In genomic region chr10:130471486-130471885, GRCh38 we compare ENCODE assay signal across 13 cellular contexts.
A peak's percentile ranks its signal among the peaks of the same experiment; 100 is the strongest.
DNase-seq lines count a peak whose midpoint lies in the region; ATAC-seq and TF ChIP-seq lines count a peak whose summit lies in the region.
"Had no signal": no experiment of that assay in that cellular context is flagged by ENCODE, and none has a peak within 500 bp of the region (broad histone marks: within the 10 kb centered on the region; RNA-seq: fewer than 3 reads in every experiment).

No MANE protein-coding gene starts in this region.

- intact Hi-C loops in posterior vena cava (cut with DNase I) = no loop called here
- intact Hi-C loops in upper lobe of right lung (cut with DNase I) = no loop called here

- TF ChIP-seq CTCF in coronary artery (IDR thresholded peaks at IDR 0.05) (no peak), upper lobe of right lung (IDR thresholded peaks at IDR 0.05) (no peak)

- H3K36me3 ChIP-seq in upper lobe of right lung = no peaks in the 10 kb centered on the region
- H3K36me3 ChIP-seq: HAP-1 had no signal

- DNase-seq in coronary artery (ENCODE audit: low spot score) = peak; percentile 50
- DNase-seq in islet precursor cell = peak; percentile 38
- DNase-seq in posterior vena cava (ENCODE audit: low spot score) = peak; percentile 23
- peak; percentile 17 for DNase-seq in upper lobe of right lung
- no peak for DNase-seq in COR-L47 (lab: John Stamatoyannopoulos, UW)
- no peak for DNase-seq in GF-D8 (lab: John Stamatoyannopoulos, UW)
- DNase-seq: C1 segment of cervical spinal cord; CD4-positive, alpha-beta memory T cell; DMS153; DND-41; GDM1 had no signal

- H3K4me1 ChIP-seq in upper lobe of right lung = no peaks in the 10 kb centered on the region
- H3K4me1 ChIP-seq: HAP-1 had no signal

- no peaks in the 10 kb centered on the region for H3K27me3 ChIP-seq in upper lobe of right lung

- H3K27ac ChIP-seq in coronary artery (no peak overlapping the region), upper lobe of right lung (no peak overlapping the region)

- peaks cover 8% of the 10 kb centered on the region for H3K9me3 ChIP-seq in upper lobe of right lung
- H3K9me3 ChIP-seq: HAP-1 had no signal

- ATAC-seq in upper lobe of right lung (no peak), HG03159 (IDR thresholded peaks at IDR 0.05; ENCODE audit: unreplicated experiment) (no peak)

- H3K4me3 ChIP-seq in coronary artery (no peak overlapping the region), upper lobe of right lung (no peak overlapping the region)
- H3K4me3 ChIP-seq: HAP-1 had no signal

Comparison
In these comparisons a context has a peak if more than half of its experiments do, and no peak if none do; other contexts are left out.
1. DNase-seq: peak in coronary artery (single experiment), islet precursor cell (single experiment), posterior vena cava (single experiment) and upper lobe of right lung (single experiment); none in COR-L47 (single experiment) and GF-D8 (single experiment).